ENCODE assay signal across 8 cellular contexts in genomic region chr12:88036368-88036965, GRCh38. TPM values are rescaled to one million over a fixed set of nuclear protein-coding genes. Genes with fewer than 3 reads are reported as not detected.
DNase-seq lines count a peak whose midpoint lies in the region; ATAC-seq and TF ChIP-seq lines count a peak whose summit lies in the region.

No MANE protein-coding gene starts in this region.

- peak overlapping the region; percentile 93 for H3K4me2 ChIP-seq in GM23338

- peaks cover 8% of the 10 kb centered on the region for H3K9me3 Mint-ChIP-seq in GM23338
- no peaks in the 10 kb centered on the region for H3K9me3 Mint-ChIP-seq in T-helper 1 cell treated with Interleukin-12 subunit alpha and Interleukin-12 subunit beta and Interleukin-4 antibody, amounts not matched to agents 30 μg/mL and 1 μg/mL, for 36 hours

- H3K36me3 ChIP-seq in GM23338 (ENCODE audit: insufficient read depth) = no peaks in the 10 kb centered on the region

- DNase-seq in GM23338 (ENCODE audit: low spot score) (no peak), fibroblast of the conjunctiva (ENCODE audit: low read depth) (peak; percentile 56), SW 1271 (lab: John Stamatoyannopoulos, UW) (no peak), C1 segment of cervical spinal cord (lab: John Stamatoyannopoulos, UW) (no peak), nucleus accumbens (lab: John Stamatoyannopoulos, UW) (no peak)

- no peaks in the 10 kb centered on the region for H3K9me2 ChIP-seq in GM23338 (ENCODE audit: insufficient read depth)

- H3K4me3 Mint-ChIP-seq in GM23338 = peak overlapping the region; percentile 97
- peak overlapping the region; percentile 98 for H3K4me3 Mint-ChIP-seq in T-helper 1 cell treated with Interleukin-12 subunit alpha and Interleukin-12 subunit beta and Interleukin-4 antibody, amounts not matched to agents 30 μg/mL and 1 μg/mL, for 36 hours

- H3K79me2 ChIP-seq in GM23338 (replicated peaks; ENCODE audit: insufficient read depth) = peaks cover 59% of the 10 kb centered on the region

- peaks cover 4% of the 10 kb centered on the region; the same call in 1 of the 3 replicates for H3K36me3 Mint-ChIP-seq in GM23338 (ENCODE audit: low read depth)
- H3K36me3 Mint-ChIP-seq in T-helper 1 cell treated with Interleukin-12 subunit alpha and Interleukin-12 subunit beta and Interleukin-4 antibody, amounts not matched to agents 30 μg/mL and 1 μg/mL, for 36 hours (ENCODE audit: low read depth) = peaks cover 8% of the 10 kb centered on the region

- H3K4me1 Mint-ChIP-seq in GM23338 = peaks cover 32% of the 10 kb centered on the region
- H3K4me1 Mint-ChIP-seq in T-helper 1 cell treated with Interleukin-12 subunit alpha and Interleukin-12 subunit beta and Interleukin-4 antibody, amounts not matched to agents 30 μg/mL and 1 μg/mL, for 36 hours (ENCODE audit: low read depth) = peaks cover 47% of the 10 kb centered on the region

- ATAC-seq in GM23338 = no peak

- H3F3A ChIP-seq in GM23338 (replicated peaks; ENCODE audit: low read depth) = no peaks in the 10 kb centered on the region

- H3K27ac ChIP-seq in 22Rv1 (peak overlapping the region; percentile 71), GM23338 (ENCODE audit: low read depth) (no peak overlapping the region), skin epidermis (peak overlapping the region in 11 of 21 experiments; percentile 10 to 89 (median 81))

- H3K27me3 ChIP-seq in GM23338 (ENCODE audit: insufficient read depth) = no peaks in the 10 kb centered on the region

- H3K4me1 ChIP-seq in GM23338 (ENCODE audit: insufficient read depth) = peaks cover 25% of the 10 kb centered on the region

- no peaks in the 10 kb centered on the region for H3K27me3 Mint-ChIP-seq in GM23338 (ENCODE audit: insufficient read depth, low read depth, poor library complexity)
- no peaks in the 10 kb centered on the region for H3K27me3 Mint-ChIP-seq in T-helper 1 cell treated with Interleukin-12 subunit alpha and Interleukin-12 subunit beta and Interleukin-4 antibody, amounts not matched to agents 30 μg/mL and 1 μg/mL, for 36 hours (ENCODE audit: low read depth)

- H2AFZ ChIP-seq in GM23338 = no peak overlapping the region

- H4K20me1 ChIP-seq in GM23338 (replicated peaks; ENCODE audit: insufficient read depth) = peaks cover 11% of the 10 kb centered on the region; the same call in 1 of the 2 replicates

- peak overlapping the region; percentile 89 for H3K4me3 ChIP-seq in GM23338
- H3K4me3 ChIP-seq in skin epidermis = peak overlapping the region; percentile 54 to 88 (median 75)

- no peak for TF ChIP-seq CTCF in 22Rv1 (IDR thresholded peaks at IDR 0.05)
- TF ChIP-seq CTCF in GM23338 (conservative IDR thresholded peaks at IDR 0.05; ENCODE audit: low read depth in 2 of 2) = no peak

- H3K27ac Mint-ChIP-seq in GM23338 = no peak overlapping the region
- H3K27ac Mint-ChIP-seq in T-helper 1 cell treated with Interleukin-12 subunit alpha and Interleukin-12 subunit beta and Interleukin-4 antibody, amounts not matched to agents 30 μg/mL and 1 μg/mL, for 36 hours = peak overlapping the region; percentile 96

TF ChIP-seq in GM23338, 12 proteins besides CTCF, POLR2A, EP300 and RAD21 (continues in another document):
- TF ChIP-seq NANOG (IDR thresholded peaks at IDR 0.05; ENCODE audit: borderline replicate concordance) (no peak), REST (IDR thresholded peaks at IDR 0.05; ENCODE audit: unreplicated experiment) (no peak), STAT1 (IDR thresholded peaks at IDR 0.05; ENCODE audit: unreplicated experiment) (no peak), EZH2phosphoT487 (IDR thresholded peaks at IDR 0.05; ENCODE audit: unreplicated experiment) (no peak), JUNB (IDR thresholded peaks at IDR 0.05; ENCODE audit: unreplicated experiment) (no peak), ZNF331 (CRISPR knock-in tag; IDR thresholded peaks at IDR 0.05; ENCODE audit: low read depth) (no peak), EZH2 (IDR thresholded peaks at IDR 0.05; ENCODE audit: low read depth, unreplicated experiment) (no peak), ZNF114 (CRISPR knock-in tag; IDR thresholded peaks at IDR 0.05) (no peak), CREB1 (CRISPR knock-in tag; IDR thresholded peaks at IDR 0.05; ENCODE audit: low read depth) (no peak), POLR2AphosphoS5 (IDR thresholded peaks at IDR 0.05; ENCODE audit: low read depth) (no peak), ETS1 (IDR thresholded peaks at IDR 0.05) (no peak)

RNA-seq across cellular contexts. Expression of gene C12orf50, which starts 7.3 kb away (rescaled TPM):
- 0.03 TPM in 1 of 2 replicates, not detected in the other for total RNA-seq in GM23338 (2014; rRNA removed; shearing (Covaris generic))
- not detected in 2 replicates for polyA plus RNA-seq in GM23338 (2016; fragmentation: Nextera tagmentation; extraction: Ambion mirVana)
